In genomic region chr11:63832336-63832735, GRCh38 we compare ENCODE assay signal across 20 cellular contexts.
"Had no signal": no experiment of that assay in that cellular context is flagged by ENCODE, and none has a peak within 500 bp of the region (broad histone marks: within the 10 kb centered on the region; RNA-seq: fewer than 3 reads in every experiment).

No MANE protein-coding gene starts in this region.

- H3K9me3 ChIP-seq: colonic mucosa, esophagus muscularis mucosa, left lung, tibial nerve had no signal

- ATAC-seq: left lung, natural killer cell had no signal

- H3K4me3 ChIP-seq: colonic mucosa, esophagus muscularis mucosa, left lung, tibial nerve had no signal

- H3K27ac ChIP-seq: colonic mucosa, esophagus muscularis mucosa, left lung, tibial nerve had no signal

- H3K27me3 ChIP-seq: colonic mucosa, esophagus muscularis mucosa, left lung, tibial nerve had no signal

- H3K9me3 Mint-ChIP-seq: activated naive CD8-positive, alpha-beta T cell treated with anti-CD3 and anti-CD28 coated beads for 36 hours; activated T-helper 1 cell treated with anti-CD3 and anti-CD28 coated beads, Interleukin-12 subunit alpha, Interleukin-12 subunit beta, Interleukin-2, Interleukin-4 antibody, amounts not matched to agents 30 ng/mL and 10 ng/mL and 1 ng/mL, durations not matched to agents 14 hours and 24 hours and 36 hours; brain; natural killer cell; T-helper 2 cell treated with Interferon-gamma antibody and Interleukin-4, amounts not matched to agents 5 μg/mL and 100 μg/mL, for 36 hours had no signal

- DNase-seq: activated CD4-positive, alpha-beta T cell treated with anti-CD3 and anti-CD28 coated beads, Interleukin-2, amount 50 U/mL, for 1 hour; activated CD8-positive, alpha-beta memory T cell treated with anti-CD3 and anti-CD28 coated beads for 24 hours; activated naive CD8-positive, alpha-beta T cell treated with anti-CD3 and anti-CD28 coated beads for 36 hours; amygdala; central memory CD4-positive, alpha-beta T cell; colonic mucosa; hypothalamus; kidney; mesenchymal stem cell; natural killer cell; nucleus accumbens; stimulated activated CD4-positive, alpha-beta T cell treated with anti-CD3 and anti-CD28 coated beads, Interleukin-2, amount 100 ng/mL, for 48 hours; stimulated activated naive CD4-positive, alpha-beta T cell; substantia nigra had no signal

- H3K36me3 Mint-ChIP-seq: activated naive CD8-positive, alpha-beta T cell treated with anti-CD3 and anti-CD28 coated beads for 36 hours; natural killer cell had no signal

- H3K27me3 Mint-ChIP-seq: activated naive CD8-positive, alpha-beta T cell treated with anti-CD3 and anti-CD28 coated beads for 36 hours had no signal

- H3K27ac Mint-ChIP-seq: activated naive CD8-positive, alpha-beta T cell treated with anti-CD3 and anti-CD28 coated beads for 36 hours; activated T-helper 1 cell treated with anti-CD3 and anti-CD28 coated beads, Interleukin-12 subunit alpha, Interleukin-12 subunit beta, Interleukin-2, Interleukin-4 antibody, amounts not matched to agents 30 ng/mL and 10 ng/mL and 1 ng/mL, durations not matched to agents 14 hours and 24 hours and 36 hours; brain; natural killer cell; T-helper 2 cell treated with Interferon-gamma antibody and Interleukin-4, amounts not matched to agents 5 μg/mL and 100 μg/mL, for 36 hours had no signal

- H3K36me3 ChIP-seq: colonic mucosa had no signal

- H3K4me3 Mint-ChIP-seq: activated naive CD8-positive, alpha-beta T cell treated with anti-CD3 and anti-CD28 coated beads for 36 hours; activated T-helper 1 cell treated with anti-CD3 and anti-CD28 coated beads, Interleukin-12 subunit alpha, Interleukin-12 subunit beta, Interleukin-2, Interleukin-4 antibody, amounts not matched to agents 30 ng/mL and 10 ng/mL and 1 ng/mL, durations not matched to agents 14 hours and 24 hours and 36 hours; brain; natural killer cell; T-helper 2 cell treated with Interferon-gamma antibody and Interleukin-4, amounts not matched to agents 5 μg/mL and 100 μg/mL, for 36 hours had no signal
